Comparison of ENCODE assay signal across 8 cellular contexts in the genomic region with DNA sequence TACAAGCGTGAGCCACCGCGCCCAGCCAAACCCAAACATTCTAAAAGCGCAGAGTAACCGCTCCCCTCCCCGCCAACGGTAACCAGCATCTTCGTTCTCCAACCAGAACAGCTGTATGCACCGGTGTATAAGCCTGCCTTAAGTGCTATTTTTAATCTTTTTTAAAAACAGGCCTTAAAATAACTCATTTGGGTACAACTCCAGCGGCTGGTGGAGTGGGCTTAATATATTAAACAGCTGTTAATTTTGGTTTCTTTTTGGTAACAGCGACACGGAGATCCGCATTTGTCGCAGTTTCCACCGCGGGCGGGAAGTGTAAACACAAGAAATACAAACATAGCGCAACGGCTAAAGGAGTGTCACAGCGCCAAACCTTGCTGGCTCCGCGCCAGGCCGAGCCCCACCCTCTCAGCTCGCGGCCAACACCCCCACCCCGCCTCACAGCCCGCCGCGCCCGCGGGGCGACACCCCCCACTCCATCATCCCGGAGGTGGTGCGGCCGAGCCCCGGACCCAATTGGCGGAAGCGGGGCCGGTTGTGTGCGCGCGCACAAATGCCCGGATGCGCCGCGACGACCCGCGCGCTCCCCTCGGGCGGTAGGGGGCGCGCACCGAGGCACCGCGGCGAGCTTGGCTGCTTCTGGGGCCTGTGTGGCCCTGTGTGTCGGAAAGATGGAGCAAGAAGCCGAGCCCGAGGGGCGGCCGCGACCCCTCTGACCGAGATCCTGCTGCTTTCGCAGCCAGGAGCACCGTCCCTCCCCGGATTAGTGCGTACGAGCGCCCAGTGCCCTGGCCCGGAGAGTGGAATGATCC. TPM values are rescaled to one million over a fixed set of nuclear protein-coding genes. Genes with fewer than 3 reads are reported as not detected.
A peak's percentile ranks its signal among the peaks of the same experiment; 100 is the strongest.
DNase-seq lines count a peak whose midpoint lies in the region; ATAC-seq, FAIRE-seq and TF ChIP-seq lines count a peak whose summit lies in the region.

A gene (plus strand): TSS at position 602 of the 812 bp plus-strand sequence. CDS start 301 bp downstream, outside the sequence.

- no peak for FAIRE-seq in frontal cortex (lab: Jason Lieb, UNC)

- peak; percentile 89 for TF ChIP-seq CTCF in GM10266 (IDR thresholded peaks at IDR 0.05; ENCODE audit: control insufficient read depth, insufficient read depth, low read depth, missing control alignments)

- peak; percentile 64 for ATAC-seq in HG02571 (IDR thresholded peaks at IDR 0.05; ENCODE audit: unreplicated experiment)

- DNase-seq in GM10266 (ENCODE audit: extremely low spot score) (peak; percentile 96), NAMALWA (ENCODE audit: low spot score) (peak; percentile 98), SK-MEL-5 (ENCODE audit: low read depth, low spot score) (peak; percentile 88), frontal cortex (ENCODE audit: low spot score in 2 of 2) (peak; percentile 93 to 95), nucleus accumbens (lab: John Stamatoyannopoulos, UW) (peak; percentile 30 to 95 (median 84)), superior temporal gyrus (ENCODE audit: extremely low spot score) (peak; percentile 87)
- DNase-seq in activated naive CD4-positive, alpha-beta T cell treated with Interleukin-2 at 50 U/mL for 16 hours: peak; percentile 95

- in situ Hi-C loops in SK-MEL-5 (cut with HindIII; ENCODE audit: low pct_unique_long_range_greater_than_20kb, low sequenced_read_pairs): no loop called here

RNA-seq across cellular contexts. Expression of the gene that starts here (rescaled TPM):
- total RNA-seq in SK-MEL-5 (2014; rRNA removed; shearing (Covaris generic)): 147 and 155 TPM in 2 replicates
- polyA plus RNA-seq in SK-MEL-5 (2015; cell fraction: cytosol; rRNA removed): 47.5 and 68.3 TPM in 2 replicates
- 85.2 and 95.6 TPM in 2 replicates for polyA plus RNA-seq in SK-MEL-5 (2015; cell fraction: nucleus; rRNA removed)
- 47.3 TPM for total RNA-seq in frontal cortex

Comparison
In these comparisons a context has a peak if more than half of its experiments do, and no peak if none do; other contexts are left out.
1. Peak in every context shown above with its lines: DNase-seq and ATAC-seq.